ENCODE assay signal across 2 cellular contexts in the genomic region with DNA sequence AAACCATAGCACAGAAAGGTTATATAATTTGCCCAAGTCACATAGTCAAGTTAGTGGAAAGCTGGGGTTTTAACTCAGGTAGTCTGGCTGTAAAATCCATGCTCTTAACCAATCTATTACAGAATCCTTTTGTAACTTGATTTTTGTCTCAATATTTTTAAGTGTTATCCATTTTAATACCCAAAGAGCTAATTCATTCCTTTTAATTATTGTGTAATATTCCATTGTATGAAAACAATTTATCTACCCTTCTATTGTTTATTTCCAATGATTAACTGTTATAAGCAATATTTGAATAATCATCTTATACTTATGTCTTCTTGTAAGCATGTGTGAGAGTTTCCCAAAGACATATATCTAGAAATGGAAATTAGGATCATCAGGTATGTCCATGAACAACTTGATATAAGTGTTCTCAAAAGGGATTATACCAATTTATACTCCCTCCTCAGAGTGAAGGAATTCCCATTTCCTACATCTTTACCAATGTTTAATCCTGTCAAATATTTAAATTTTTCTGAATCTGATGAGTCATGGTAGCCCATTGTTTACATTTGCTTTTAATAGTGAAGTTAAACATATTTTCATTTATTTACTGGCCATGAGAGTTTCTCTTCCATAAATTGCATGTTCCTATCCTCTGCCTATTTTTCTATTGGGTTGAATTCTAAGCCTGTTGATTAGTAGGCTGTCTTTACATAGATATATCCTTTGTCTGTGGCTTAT.
TF ChIP-seq lines count a peak whose summit lies in the region.

No MANE protein-coding gene starts in this region.

TF ChIP-seq in IMR-90, 13 proteins besides CTCF, POLR2A, EP300 and RAD21:
- TF ChIP-seq NFE2L2 (IDR thresholded peaks at IDR 0.05; ENCODE audit: low read depth, low read length) (peak; percentile 82), RCOR1 (IDR thresholded peaks at IDR 0.05; ENCODE audit: insufficient replicate concordance, low read length) (no peak), CEBPB (IDR thresholded peaks at IDR 0.05; ENCODE audit: low read depth, low read length) (0 out of 2 replicates have a peak, but pooled peaks have one; percentile 1)

TF ChIP-seq in K562, 482 proteins besides CTCF, POLR2A, EP300 and RAD21:
- TF ChIP-seq ZNF316 (IDR thresholded peaks at IDR 0.05) (peak; percentile 65), MYBL2 (IDR thresholded peaks at IDR 0.05; ENCODE audit: low read depth) (0 out of 2 replicates have a peak, but pooled peaks have one; percentile 7), MYBL2 (CRISPR knock-in tag; IDR thresholded peaks at IDR 0.05; ENCODE audit: borderline replicate concordance) (no peak), ZSCAN29 (IDR thresholded peaks at IDR 0.05) (no peak), NFE2 (IDR thresholded peaks at IDR 0.05; ENCODE audit: low read depth) (peak; percentile 29; the same call in 1 of the 2 replicates), RFX1 (IDR thresholded peaks at IDR 0.05) (no peak), MAFK (IDR thresholded peaks at IDR 0.05; ENCODE audit: low read length) (peak; percentile 49; the same call in 1 of the 2 replicates), ESRRB (CRISPR knock-in tag; IDR thresholded peaks at IDR 0.05; ENCODE audit: borderline replicate concordance) (no peak), SMAD1 (IDR thresholded peaks at IDR 0.05; ENCODE audit: low read depth, low read length, partially characterized antibody) (no peak), CEBPB (tag; IDR thresholded peaks at IDR 0.05) (peak; percentile 68), MAFF (IDR thresholded peaks at IDR 0.05; ENCODE audit: low read length) (peak; percentile 62), MAFG (tag; conservative IDR thresholded peaks at IDR 0.05) (peak; percentile 82), CEBPG (CRISPR knock-in tag; IDR thresholded peaks at IDR 0.05) (no peak), CEBPG (tag; conservative IDR thresholded peaks at IDR 0.05 in 1 of 2, IDR thresholded peaks at IDR 0.05 in 1 of 2) (peak in 1 of 2 experiments; percentile 75; a peak in 3 of 4 replicates), ZBTB1 (CRISPR knock-in tag; IDR thresholded peaks at IDR 0.05; ENCODE audit: borderline replicate concordance, low read depth) (no peak), FIP1L1 (IDR thresholded peaks at IDR 0.05; ENCODE audit: low read depth, low read length, poor library complexity, severe bottlenecking) (no peak), NFE2L1 (tag; IDR thresholded peaks at IDR 0.05; ENCODE audit: borderline replicate concordance, low read depth) (peak; percentile 69), C11orf30 (IDR thresholded peaks at IDR 0.05; ENCODE audit: low read depth) (peak; percentile 21; the same call in 1 of the 2 replicates), BACH1 (tag; IDR thresholded peaks at IDR 0.05) (peak; percentile 46; the same call in 1 of the 2 replicates), EGR1 (conservative IDR thresholded peaks at IDR 0.05) (no peak)
- TF ChIP-seq, protein P1, sequence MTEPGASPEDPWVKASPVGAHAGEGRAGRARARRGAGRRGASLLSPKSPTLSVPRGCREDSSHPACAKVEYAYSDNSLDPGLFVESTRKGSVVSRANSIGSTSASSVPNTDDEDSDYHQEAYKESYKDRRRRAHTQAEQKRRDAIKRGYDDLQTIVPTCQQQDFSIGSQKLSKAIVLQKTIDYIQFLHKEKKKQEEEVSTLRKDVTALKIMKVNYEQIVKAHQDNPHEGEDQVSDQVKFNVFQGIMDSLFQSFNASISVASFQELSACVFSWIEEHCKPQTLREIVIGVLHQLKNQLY (CRISPR knock-in tag; conservative IDR thresholded peaks at IDR 0.05): no peak
- TF ChIP-seq, protein P2, sequence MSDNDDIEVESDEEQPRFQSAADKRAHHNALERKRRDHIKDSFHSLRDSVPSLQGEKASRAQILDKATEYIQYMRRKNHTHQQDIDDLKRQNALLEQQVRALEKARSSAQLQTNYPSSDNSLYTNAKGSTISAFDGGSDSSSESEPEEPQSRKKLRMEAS (CRISPR knock-in tag; IDR thresholded peaks at IDR 0.05): no peak
- TF ChIP-seq, protein P3, sequence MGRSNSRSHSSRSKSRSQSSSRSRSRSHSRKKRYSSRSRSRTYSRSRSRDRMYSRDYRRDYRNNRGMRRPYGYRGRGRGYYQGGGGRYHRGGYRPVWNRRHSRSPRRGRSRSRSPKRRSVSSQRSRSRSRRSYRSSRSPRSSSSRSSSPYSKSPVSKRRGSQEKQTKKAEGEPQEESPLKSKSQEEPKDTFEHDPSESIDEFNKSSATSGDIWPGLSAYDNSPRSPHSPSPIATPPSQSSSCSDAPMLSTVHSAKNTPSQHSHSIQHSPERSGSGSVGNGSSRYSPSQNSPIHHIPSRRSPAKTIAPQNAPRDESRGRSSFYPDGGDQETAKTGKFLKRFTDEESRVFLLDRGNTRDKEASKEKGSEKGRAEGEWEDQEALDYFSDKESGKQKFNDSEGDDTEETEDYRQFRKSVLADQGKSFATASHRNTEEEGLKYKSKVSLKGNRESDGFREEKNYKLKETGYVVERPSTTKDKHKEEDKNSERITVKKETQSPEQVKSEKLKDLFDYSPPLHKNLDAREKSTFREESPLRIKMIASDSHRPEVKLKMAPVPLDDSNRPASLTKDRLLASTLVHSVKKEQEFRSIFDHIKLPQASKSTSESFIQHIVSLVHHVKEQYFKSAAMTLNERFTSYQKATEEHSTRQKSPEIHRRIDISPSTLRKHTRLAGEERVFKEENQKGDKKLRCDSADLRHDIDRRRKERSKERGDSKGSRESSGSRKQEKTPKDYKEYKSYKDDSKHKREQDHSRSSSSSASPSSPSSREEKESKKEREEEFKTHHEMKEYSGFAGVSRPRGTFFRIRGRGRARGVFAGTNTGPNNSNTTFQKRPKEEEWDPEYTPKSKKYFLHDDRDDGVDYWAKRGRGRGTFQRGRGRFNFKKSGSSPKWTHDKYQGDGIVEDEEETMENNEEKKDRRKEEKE (IDR thresholded peaks at IDR 0.05; ENCODE audit: borderline replicate concordance in 1 of 2, control insufficient read depth in 1 of 2, low read depth in 2 of 2, low read length in 1 of 2): no peak
